Comparison of ENCODE assay signal across 24 cellular contexts in the genomic region with DNA sequence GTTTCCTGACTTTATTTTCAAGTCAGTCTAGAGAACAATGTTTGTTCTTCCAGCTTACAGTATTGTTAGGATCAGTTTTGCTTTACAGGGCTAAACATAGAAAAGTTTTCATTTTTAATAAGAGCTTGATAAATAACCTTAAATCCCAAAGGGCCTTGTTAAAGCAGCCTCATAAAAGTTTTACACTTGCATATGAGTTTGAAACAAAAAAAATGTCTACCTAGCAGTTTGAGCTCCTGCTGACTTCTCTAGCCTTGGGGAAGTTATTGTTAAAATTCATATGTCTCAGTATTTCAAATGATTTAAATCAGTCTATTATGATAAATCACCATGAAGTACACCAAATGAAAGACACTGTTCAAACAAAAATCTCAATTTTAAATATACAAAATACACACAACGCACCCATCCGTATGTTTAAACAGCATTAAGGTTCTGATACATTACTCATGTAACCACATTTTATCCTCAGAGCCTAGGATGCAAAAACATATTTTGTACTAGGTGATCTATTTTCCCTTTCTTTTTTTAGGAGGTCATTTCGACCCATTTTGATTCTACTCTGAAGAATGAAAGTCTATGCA.
DNase-seq lines count a peak whose midpoint lies in the region; ATAC-seq, FAIRE-seq and TF ChIP-seq lines count a peak whose summit lies in the region.
"Had no signal": no experiment of that assay in that cellular context is flagged by ENCODE, and none has a peak within 500 bp of the region (broad histone marks: within the 10 kb centered on the region; RNA-seq: fewer than 3 reads in every experiment).

No MANE protein-coding gene starts in this region.

- H3K9ac ChIP-seq in HepG2 (ENCODE audit: insufficient read depth, low read depth, low read length), result no peak overlapping the region
- no peak overlapping the region for H3K9ac ChIP-seq in K562 (ENCODE audit: insufficient read depth in 1 of 2, low read depth in 2 of 2, low read length in 2 of 2)
- H3K9ac ChIP-seq: BLaER1 treated with 17β-estradiol and CSF1 and Interleukin-3, amounts not matched to agents 10 nM and 100 nM had no signal

- H3K9me1 ChIP-seq in K562 (ENCODE audit: control insufficient read depth, insufficient read depth, low read length), result no peaks in the 10 kb centered on the region

- POLR2A ChIA-PET in HepG2 (lab: Yijun Ruan, JAX) (no interaction called here), K562 (lab: Yijun Ruan, JAX) (interaction anchor here (1.0 kb wide), 1 partner anchor 12 kb away, joined by 3 read pairs; no protein-coding TSS in a partner anchor)

- H3K4me1 ChIP-seq in HepG2 (ENCODE audit: insufficient read depth, low read length), result no peaks in the 10 kb centered on the region
- H3K4me1 ChIP-seq in right lobe of liver, result no peaks in the 10 kb centered on the region
- H3K4me1 ChIP-seq in K562 (replicated peaks in 1 of 2; ENCODE audit: control insufficient read depth in 2 of 2, insufficient read depth in 2 of 2, low read length in 2 of 2), result peaks cover 0 to 4% of the 10 kb centered on the region in 2 experiments; a peak in 1 of 5 replicates
- H3K4me1 ChIP-seq in gastroesophageal sphincter, result no peaks in the 10 kb centered on the region
- H3K4me1 ChIP-seq: A549; BE2C; BLaER1 treated with 17β-estradiol and CSF1 and Interleukin-3, amounts not matched to agents 10 nM and 100 nM had no signal

- in situ Hi-C loops in HepG2 (cut with HindIII; ENCODE audit: extremely low pct_ligation_motif_present, low pct_unique_long_range_greater_than_20kb), result no loop called here
- in situ Hi-C loops in K562 (cut with MboI), result no loop called here

- H3K9me3 ChIP-seq in HepG2 (ENCODE audit: low read length), result no peaks in the 10 kb centered on the region
- H3K9me3 ChIP-seq in right lobe of liver, result no peaks in the 10 kb centered on the region
- H3K9me3 ChIP-seq in K562 (replicated peaks; ENCODE audit: control insufficient read depth, insufficient read depth, low read depth, low read length), result no peaks in the 10 kb centered on the region
- H3K9me3 ChIP-seq in gastroesophageal sphincter, result no peaks in the 10 kb centered on the region
- H3K9me3 ChIP-seq: A549; BE2C; BLaER1 treated with 17β-estradiol and CSF1 and Interleukin-3, amounts not matched to agents 10 nM and 100 nM had no signal

- intact Hi-C loops in HepG2 (cut with micrococcal nuclease; ENCODE audit: unreplicated experiment) (no loop called here), right lobe of liver (cut with DNase I) (no loop called here), K562 (cut with micrococcal nuclease) (no loop called here)

- H3K27ac ChIP-seq in HepG2 (ENCODE audit: extremely low read length, insufficient read depth, low read length) (no peak overlapping the region), right lobe of liver (no peak overlapping the region), K562 (ENCODE audit: extremely low read depth, low read depth, low read length) (no peak overlapping the region), gastroesophageal sphincter (no peak overlapping the region)
- H3K27ac ChIP-seq: A549; BLaER1 treated with 17β-estradiol and CSF1 and Interleukin-3, amounts not matched to agents 10 nM and 100 nM had no signal

- TF ChIP-seq RAD21 in HepG2 (CRISPR knock-in tag; IDR thresholded peaks at IDR 0.05) (no peak), K562 (CRISPR knock-in tag; conservative IDR thresholded peaks at IDR 0.05 in 1 of 2, IDR thresholded peaks at IDR 0.05 in 1 of 2) (no peak)

- DNase-seq in HepG2 (ENCODE audit: low spot score), result no peak
- DNase-seq in right lobe of liver, result no peak
- no peak for DNase-seq in K562 (ENCODE audit: extremely low read depth in 1 of 4, low spot score in 3 of 4)
- no peak for DNase-seq in activated gamma-delta T cell treated with Interleukin-2 at 50 U/mL for 16 hours
- DNase-seq in KG1 (lab: John Stamatoyannopoulos, UW), result no peak
- DNase-seq: 8988T; ACHN; AML-193; BE2C; CD4-positive, alpha-beta T cell; CD8-positive, alpha-beta memory T cell; DMS 273 treated with DMSO at 0.1 percent for 48 hours; DMS79; EL; GDM1; H9 had no signal

- TF ChIP-seq CTCF in HepG2 (CRISPR knock-in tag; IDR thresholded peaks at IDR 0.05) (no peak), right lobe of liver (IDR thresholded peaks at IDR 0.05) (no peak), K562 (IDR thresholded peaks at IDR 0.05 in 2 of 3, conservative IDR thresholded peaks at IDR 0.05 in 1 of 3; ENCODE audit: insufficient read depth in 2 of 3, low read depth in 1 of 3, low read length in 3 of 3) (no peak), gastroesophageal sphincter (IDR thresholded peaks at IDR 0.05) (no peak)

- no peak for ATAC-seq in HepG2
- ATAC-seq in right lobe of liver, result no peak
- no peak for ATAC-seq in K562
- ATAC-seq in gastroesophageal sphincter, result no peak
- ATAC-seq: A549, GM12878, GM23338, HCT116 had no signal

- CTCF ChIA-PET in HepG2 (lab: Yijun Ruan, JAX; ENCODE audit: low intra/inter-chr PET ratio, low total read pairs) (no interaction called here), K562 (lab: Yijun Ruan, JAX; ENCODE audit: low intra/inter-chr PET ratio) (no interaction called here)

- no peaks in the 10 kb centered on the region for H3K27me3 ChIP-seq in HepG2 (ENCODE audit: control insufficient read depth in 1 of 2, insufficient read depth in 2 of 2, low read length in 2 of 2)
- H3K27me3 ChIP-seq in right lobe of liver, result no peaks in the 10 kb centered on the region
- no peaks in the 10 kb centered on the region for H3K27me3 ChIP-seq in K562 (ENCODE audit: control insufficient read depth in 2 of 2, insufficient read depth in 2 of 2, low read length in 2 of 2)
- no peaks in the 10 kb centered on the region for H3K27me3 ChIP-seq in gastroesophageal sphincter
- H3K27me3 ChIP-seq: BE2C; BLaER1 treated with 17β-estradiol and CSF1 and Interleukin-3, amounts not matched to agents 10 nM and 100 nM had no signal

- TF ChIP-seq POLR2A in HepG2 (IDR thresholded peaks at IDR 0.05; ENCODE audit: insufficient read depth in 1 of 2, low read depth in 2 of 2, low read length in 2 of 2), result no peak
- no peak for TF ChIP-seq POLR2A in right lobe of liver (IDR thresholded peaks at IDR 0.05)
- no peak for TF ChIP-seq POLR2A in K562 (conservative IDR thresholded peaks at IDR 0.05)
- no peak for TF ChIP-seq POLR2A in gastroesophageal sphincter (IDR thresholded peaks at IDR 0.05)

- H3K79me2 ChIP-seq in HepG2 (ENCODE audit: insufficient read depth, low read length) (no peaks in the 10 kb centered on the region), K562 (ENCODE audit: control insufficient read depth, insufficient read depth, low read length) (no peaks in the 10 kb centered on the region)

- 92% methylated on average over 3 of the region's 3 CpGs for WGBS in HepG2 (ENCODE audit: low lambda C conversion rate)
- WGBS in right lobe of liver (ENCODE audit: insufficient coverage, low coverage, low lambda C conversion rate, missing lambda C conversion rate), result 95% methylated on average over 3 of the region's 3 CpGs
- 82% methylated on average over 3 of the region's 3 CpGs for WGBS in K562 (ENCODE audit: insufficient coverage, low coverage, missing lambda C conversion rate)
- 86 to 89% methylated on average over 3 of the region's 3 CpGs for WGBS in gastroesophageal sphincter (ENCODE audit: low coverage in 1 of 2), 2 donors

- no peak overlapping the region for H3K4me2 ChIP-seq in HepG2 (ENCODE audit: low read depth, low read length)
- H3K4me2 ChIP-seq in K562 (ENCODE audit: insufficient read depth, low read length), result no peak overlapping the region
- H3K4me2 ChIP-seq: A549; BLaER1 treated with 17β-estradiol and CSF1 and Interleukin-3, amounts not matched to agents 10 nM and 100 nM; GM23338 had no signal

- no peak for TF ChIP-seq EP300 in HepG2 (IDR thresholded peaks at IDR 0.05; ENCODE audit: low read depth in 2 of 2, low read length in 2 of 2)
- no peak for TF ChIP-seq EP300 in HepG2 (CRISPR knock-in tag; IDR thresholded peaks at IDR 0.05; ENCODE audit: borderline replicate concordance)
- no peak for TF ChIP-seq EP300 in K562 (IDR thresholded peaks at IDR 0.05; ENCODE audit: low read length)
- TF ChIP-seq EP300 in gastroesophageal sphincter (IDR thresholded peaks at IDR 0.05), result no peak

- H4K20me1 ChIP-seq in HepG2 (ENCODE audit: insufficient read depth, low read length) (no peaks in the 10 kb centered on the region), K562 (replicated peaks; ENCODE audit: control insufficient read depth, insufficient read depth, low read length) (no peaks in the 10 kb centered on the region)
- H4K20me1 ChIP-seq: BLaER1 treated with 17β-estradiol and CSF1 and Interleukin-3, amounts not matched to agents 10 nM and 100 nM had no signal

- H3K36me3 ChIP-seq in HepG2 (replicated peaks in 1 of 2; ENCODE audit: control insufficient read depth in 1 of 2, insufficient read depth in 2 of 2, low read length in 2 of 2) (no peaks in the 10 kb centered on the region), right lobe of liver (no peaks in the 10 kb centered on the region), K562 (ENCODE audit: control insufficient read depth, insufficient read depth, low read length) (no peaks in the 10 kb centered on the region), gastroesophageal sphincter (no peaks in the 10 kb centered on the region)
- H3K36me3 ChIP-seq: BE2C; BLaER1 treated with 17β-estradiol and CSF1 and Interleukin-3, amounts not matched to agents 10 nM and 100 nM had no signal

- no peak overlapping the region for H3K4me3 ChIP-seq in HepG2 (replicated peaks in 1 of 3; ENCODE audit: insufficient read depth in 1 of 3, low read depth in 2 of 3, low read length in 3 of 3)
- H3K4me3 ChIP-seq in right lobe of liver, result no peak overlapping the region
- H3K4me3 ChIP-seq in K562, result no peak overlapping the region
- H3K4me3 ChIP-seq in gastroesophageal sphincter, result no peak overlapping the region
- H3K4me3 ChIP-seq: A549; BLaER1 treated with 17β-estradiol and CSF1 and Interleukin-3, amounts not matched to agents 10 nM and 100 nM; GM12878; GM23338 had no signal

- FAIRE-seq in HepG2 (lab: Jason Lieb, UNC), result no peak
- FAIRE-seq in K562 (lab: Jason Lieb, UNC), result no peak
- FAIRE-seq in islet of Langerhans (lab: Jason Lieb, UNC), result peak; percentile 90
- FAIRE-seq: A549, D721Med, GM12878 had no signal

- BruUV-seq in HepG2 (replicated peaks; lab: Mats Ljungman, UMichigan), result no TSS peak
- BruUV-seq in K562 (replicated peaks; lab: Mats Ljungman, UMichigan), result no TSS peak

- no peak overlapping the region for H2AFZ ChIP-seq in HepG2 (ENCODE audit: low read length)
- no peak overlapping the region for H2AFZ ChIP-seq in K562 (ENCODE audit: low read depth, low read length)
- H2AFZ ChIP-seq: GM23338 had no signal

TF ChIP-seq in HepG2, 621 proteins besides CTCF, POLR2A, EP300 and RAD21:
- TF ChIP-seq RBM22 (optimal IDR thresholded peaks at IDR 0.05; ENCODE audit: low read length) (no peak), MAFK (conservative IDR thresholded peaks at IDR 0.05 in 1 of 2, IDR thresholded peaks at IDR 0.05 in 1 of 2; ENCODE audit: low read length in 2 of 2) (peak; percentile 20 to 45; a peak in 1 of 4 replicates)

TF ChIP-seq in K562, 482 proteins besides CTCF, POLR2A, EP300 and RAD21 (continues in another document):
- TF ChIP-seq MAFK (IDR thresholded peaks at IDR 0.05; ENCODE audit: low read length), result peak; percentile 8; the same call in 1 of the 2 replicates
